In genomic region chr22:21624880-21625791, GRCh38 we compare ENCODE assay signal across 1 cellular context.
TF ChIP-seq lines count a peak whose summit lies in the region.

No MANE protein-coding gene starts in this region.

TF ChIP-seq in IMR-90, 13 proteins besides CTCF, POLR2A, EP300 and RAD21:
- TF ChIP-seq NFE2L2 (IDR thresholded peaks at IDR 0.05; ENCODE audit: low read depth, low read length) (no peak), CEBPB (IDR thresholded peaks at IDR 0.05; ENCODE audit: low read depth, low read length) (no peak), SMC3 (IDR thresholded peaks at IDR 0.05; ENCODE audit: low read depth, low read length) (no peak), FOS (IDR thresholded peaks at IDR 0.05; ENCODE audit: low read depth, low read length) (no peak), RCOR1 (IDR thresholded peaks at IDR 0.05; ENCODE audit: insufficient replicate concordance, low read length) (no peak), CHD1 (IDR thresholded peaks at IDR 0.05; ENCODE audit: low read depth, low read length) (no peak), MAZ (IDR thresholded peaks at IDR 0.05; ENCODE audit: borderline replicate concordance, low read depth, low read length) (no peak), MXI1 (IDR thresholded peaks at IDR 0.05; ENCODE audit: borderline replicate concordance, low read depth, low read length) (no peak), USF2 (IDR thresholded peaks at IDR 0.05; ENCODE audit: low read depth, low read length) (no peak), RFX5 (IDR thresholded peaks at IDR 0.05; ENCODE audit: low read depth, low read length) (no peak), BHLHE40 (IDR thresholded peaks at IDR 0.05; ENCODE audit: low read depth, low read length) (no peak), ELK1 (IDR thresholded peaks at IDR 0.05; ENCODE audit: borderline replicate concordance, low read depth, low read length) (no peak)
